In genomic region chr11:108034952-108035351, GRCh38 we compare ENCODE assay signal across 30 cellular contexts.
"Had no signal": no experiment of that assay in that cellular context is flagged by ENCODE, and none has a peak within 500 bp of the region (broad histone marks: within the 10 kb centered on the region; RNA-seq: fewer than 3 reads in every experiment).

No MANE protein-coding gene starts in this region.

- H3K27ac Mint-ChIP-seq: memory B cell; progenitor cell of endocrine pancreas; stimulated activated memory B cell treated with anti-CD40 and anti-IgM and Interleukin-4, amounts not matched to agents 10 μg/mL and 1 μg/mL and 100 μg/mL, for 72 hours; type B pancreatic cell had no signal

- H3K4me3 Mint-ChIP-seq: endodermal cell; memory B cell; neural crest cell; stimulated activated memory B cell treated with anti-CD40 and anti-IgM and Interleukin-4, amounts not matched to agents 10 μg/mL and 1 μg/mL and 100 μg/mL, for 72 hours; type B pancreatic cell had no signal

- H3K9me3 ChIP-seq: gastroesophageal sphincter, mucosa of descending colon, neutrophil, sigmoid colon, testis, tibial artery had no signal

- H3K4me1 Mint-ChIP-seq: memory B cell, neural crest cell had no signal

- H3K4me2 ChIP-seq: hepatocyte had no signal

- H3K27ac ChIP-seq: dorsolateral prefrontal cortex, epithelial cell of prostate, gastroesophageal sphincter, heart left ventricle, hepatocyte, neutrophil, parathyroid adenoma, sigmoid colon, skin epidermis, spleen, testis, tibial artery had no signal

- H3K9me3 Mint-ChIP-seq: endodermal cell, type B pancreatic cell had no signal

- H2AFZ ChIP-seq: hepatocyte, parathyroid adenoma had no signal

- H3K4me1 ChIP-seq: parathyroid adenoma, testis, tibial artery had no signal

- H3K9ac ChIP-seq: parathyroid adenoma had no signal

- H3K4me3 ChIP-seq: dorsolateral prefrontal cortex, gastroesophageal sphincter, heart left ventricle, hepatocyte, lung, mucosa of descending colon, sigmoid colon, skin epidermis, spleen, testis, tibial artery had no signal

- FAIRE-seq: colon, kidney had no signal

- H3K27me3 Mint-ChIP-seq: memory B cell; naive B cell; progenitor cell of endocrine pancreas; stimulated activated memory B cell treated with anti-CD40 and anti-IgM and Interleukin-4, amounts not matched to agents 10 μg/mL and 1 μg/mL and 100 μg/mL, for 72 hours; type B pancreatic cell had no signal

- H3K27me3 ChIP-seq: dorsolateral prefrontal cortex, gastroesophageal sphincter, heart left ventricle, hepatocyte, neutrophil, sigmoid colon, spleen, testis, tibial artery had no signal

- ATAC-seq: esophagus mucosa; gastroesophageal sphincter; heart left ventricle; mucosa of descending colon; stimulated activated memory B cell treated with anti-CD40 and anti-IgM and Interleukin-4, amounts not matched to agents 10 μg/mL and 1 μg/mL and 100 μg/mL, for 72 hours; stimulated activated naive CD8-positive, alpha-beta T cell treated with anti-CD3 and anti-CD28 coated beads, Interleukin-15, Interleukin-2, amounts not matched to agents 100 U/mL and 50 U/mL, for 24 hours had no signal

- DNase-seq: dorsolateral prefrontal cortex; effector CD8-positive, alpha-beta T cell; endodermal cell; foreskin fibroblast; heart left ventricle; kidney; mucosa of descending colon; naive B cell; right cardiac atrium; sigmoid colon; spleen; stimulated activated CD4-positive, alpha-beta T cell treated with anti-CD3 and anti-CD28 coated beads, Interleukin-4, amount 100 ng/mL, for 4 hours; stimulated activated naive CD8-positive, alpha-beta T cell treated with anti-CD3 and anti-CD28 coated beads, Interleukin-15, Interleukin-2, amounts not matched to agents 100 U/mL and 50 U/mL, for 24 hours; substantia nigra; testis; tibial artery had no signal
